In genomic region chr5:143412656-143413342, GRCh38 we compare ENCODE assay signal across 15 cellular contexts. TPM values are rescaled to one million over a fixed set of nuclear protein-coding genes. Genes with fewer than 3 reads are reported as not detected.
A peak's percentile ranks its signal among the peaks of the same experiment; 100 is the strongest.
DNase-seq lines count a peak whose midpoint lies in the region; ATAC-seq and TF ChIP-seq lines count a peak whose summit lies in the region.
"Had no signal": no experiment of that assay in that cellular context is flagged by ENCODE, and none has a peak within 500 bp of the region (broad histone marks: within the 10 kb centered on the region; RNA-seq: fewer than 3 reads in every experiment).

No MANE protein-coding gene starts in this region.

- TF ChIP-seq EP300 in esophagus muscularis mucosa (IDR thresholded peaks at IDR 0.05), result no peak

- intact Hi-C loops in HCT116 (cut with micrococcal nuclease) (loop anchor here (10.0 kb wide), 1 partner anchor 398 kb away; no protein-coding TSS in a partner anchor), esophagus muscularis mucosa (cut with DNase I) (no loop called here)

- no peaks in the 10 kb centered on the region for H3F3A ChIP-seq in smooth muscle cell (ENCODE audit: low read depth)

- no peak for TF ChIP-seq POLR2A in HCT116 (IDR thresholded peaks at IDR 0.05; ENCODE audit: borderline replicate concordance, extremely low read depth, insufficient read depth, insufficient read length)
- no peak for TF ChIP-seq POLR2A in esophagus muscularis mucosa (IDR thresholded peaks at IDR 0.05; ENCODE audit: low read depth)

- WGBS in smooth muscle cell (ENCODE audit: low lambda C conversion rate), result 67% methylated on average over 2 of the region's 2 CpGs
- 87% methylated on average over 2 of the region's 2 CpGs for WGBS in esophagus muscularis mucosa

- RAD21 ChIA-PET in HCT116 (lab: Charles Lee; ENCODE audit: low non-redundant PET in 1 of 2, low total read pairs in 2 of 2, uncharacterized antibody in 2 of 2, unreplicated experiment in 2 of 2), result no interaction called here

- peak; percentile 52 for DNase-seq in EL
- DNase-seq in HCT116 (ENCODE audit: low read depth, low spot score), result no peak
- no peak for DNase-seq in T-helper 2 cell treated with Interferon-gamma antibody and Interleukin-4, amounts not matched to agents 5 μg/mL and 100 μg/mL, for 36 hours (ENCODE audit: low spot score)
- DNase-seq in smooth muscle cell (lab: John Stamatoyannopoulos, UW; ENCODE audit: unreplicated experiment), result no peak
- DNase-seq in HEK293T (ENCODE audit: extremely low spot score), result no peak
- DNase-seq in activated CD4-positive, alpha-beta T cell treated with anti-CD3 and anti-CD28 coated beads for 4 hours, result no peak
- DNase-seq in esophagus muscularis mucosa (ENCODE audit: extremely low spot score), result no peak
- DNase-seq: NCI-H1417 treated with DMSO at 0.1 percent for 48 hours, NCI-H2081, NCI-H226, NCI-H526 had no signal

- peaks cover 2% of the 10 kb centered on the region for H3K36me3 Mint-ChIP-seq in T-helper 2 cell treated with Interferon-gamma antibody and Interleukin-4, amounts not matched to agents 5 μg/mL and 100 μg/mL, for 36 hours (ENCODE audit: low read depth)

- no peak overlapping the region for H3K4me3 Mint-ChIP-seq in T-helper 2 cell treated with Interferon-gamma antibody and Interleukin-4, amounts not matched to agents 5 μg/mL and 100 μg/mL, for 36 hours
- H3K4me3 Mint-ChIP-seq: T-helper 1 cell treated with Interleukin-12 subunit alpha and Interleukin-12 subunit beta and Interleukin-4 antibody, amounts not matched to agents 30 μg/mL and 1 μg/mL, for 36 hours had no signal

- POLR2A ChIA-PET in HCT116 (lab: Charles Lee), result interaction anchor here (1.4 kb wide), 1 partner anchor 9 kb away, joined by 8 read pairs; the partner anchor contains the start of gene NR3C1
- POLR2A ChIA-PET in HEK293T (lab: Yijun Ruan, JAX), result no interaction called here

- H3K4me2 ChIP-seq in HCT116 (ENCODE audit: low read length) (no peak overlapping the region), smooth muscle cell (peak overlapping the region; percentile 43)
- H3K4me2 ChIP-seq: BLaER1 had no signal

- CTCF ChIA-PET in HCT116 (lab: Charles Lee), result interaction anchor here (1.0 to 1.5 kb wide), 3 partner anchors 12 to 416 kb away, joined by 3 to 5 read pairs (median 3); no protein-coding TSS in a partner anchor
- CTCF ChIA-PET in HEK293T (lab: Yijun Ruan, JAX), result no interaction called here

- H3K27me3 Mint-ChIP-seq in T-helper 2 cell treated with Interferon-gamma antibody and Interleukin-4, amounts not matched to agents 5 μg/mL and 100 μg/mL, for 36 hours (ENCODE audit: low read depth), result no peaks in the 10 kb centered on the region

- H3K9me2 ChIP-seq in HCT116 (ENCODE audit: insufficient read depth), result no peaks in the 10 kb centered on the region

- TF ChIP-seq CTCF in HCT116 (IDR thresholded peaks at IDR 0.05 in 2 of 3, conservative IDR thresholded peaks at IDR 0.05 in 1 of 3; ENCODE audit: borderline replicate concordance in 1 of 3, insufficient read depth in 1 of 3, low read depth in 2 of 3, low read length in 2 of 3) (no peak), smooth muscle cell (IDR thresholded peaks at IDR 0.05; ENCODE audit: borderline replicate concordance, insufficient read depth, poor library complexity, severe bottlenecking) (no peak), esophagus muscularis mucosa (IDR thresholded peaks at IDR 0.05) (no peak)

- no peaks in the 10 kb centered on the region for H3K9me3 Mint-ChIP-seq in T-helper 2 cell treated with Interferon-gamma antibody and Interleukin-4, amounts not matched to agents 5 μg/mL and 100 μg/mL, for 36 hours
- H3K9me3 Mint-ChIP-seq: T-helper 1 cell treated with Interleukin-12 subunit alpha and Interleukin-12 subunit beta and Interleukin-4 antibody, amounts not matched to agents 30 μg/mL and 1 μg/mL, for 36 hours had no signal

- no peaks in the 10 kb centered on the region for H3K36me3 ChIP-seq in HCT116 (ENCODE audit: control insufficient read depth in 1 of 2, insufficient read depth in 2 of 2, low read length in 2 of 2)
- H3K36me3 ChIP-seq in smooth muscle cell (ENCODE audit: low read depth), result no peaks in the 10 kb centered on the region
- no peaks in the 10 kb centered on the region for H3K36me3 ChIP-seq in esophagus muscularis mucosa
- H3K36me3 ChIP-seq: BLaER1 had no signal

- H3K4me3 ChIP-seq in HCT116 (replicated peaks in 1 of 2; ENCODE audit: low read depth in 1 of 2, low read length in 2 of 2), result no peak overlapping the region
- H3K4me3 ChIP-seq in smooth muscle cell, result no peak overlapping the region
- H3K4me3 ChIP-seq in esophagus muscularis mucosa, result no peak overlapping the region
- H3K4me3 ChIP-seq: BLaER1, K562 had no signal

- no peak for TF ChIP-seq RAD21 in HCT116 (IDR thresholded peaks at IDR 0.05; ENCODE audit: low read depth)

- ATAC-seq in HCT116, result no peak
- ATAC-seq: K562 had no signal

- H3K4me1 Mint-ChIP-seq in T-helper 2 cell treated with Interferon-gamma antibody and Interleukin-4, amounts not matched to agents 5 μg/mL and 100 μg/mL, for 36 hours (ENCODE audit: low read depth), result peaks cover 21% of the 10 kb centered on the region

- peak overlapping the region; percentile 22 for H3K27ac Mint-ChIP-seq in T-helper 2 cell treated with Interferon-gamma antibody and Interleukin-4, amounts not matched to agents 5 μg/mL and 100 μg/mL, for 36 hours
- H3K27ac Mint-ChIP-seq: T-helper 1 cell treated with Interleukin-12 subunit alpha and Interleukin-12 subunit beta and Interleukin-4 antibody, amounts not matched to agents 30 μg/mL and 1 μg/mL, for 36 hours had no signal

- no TSS peak for BruUV-seq in HCT116 (replicated peaks; lab: Mats Ljungman, UMichigan)

- H3K27me3 ChIP-seq in HCT116 (ENCODE audit: insufficient read depth, low read length) (no peaks in the 10 kb centered on the region), smooth muscle cell (ENCODE audit: low read depth) (no peaks in the 10 kb centered on the region), esophagus muscularis mucosa (no peaks in the 10 kb centered on the region)
- H3K27me3 ChIP-seq: BLaER1 had no signal

- no peak overlapping the region for H3K27ac ChIP-seq in HCT116 (ENCODE audit: low read depth, low read length)
- H3K27ac ChIP-seq in smooth muscle cell (ENCODE audit: low read depth), result no peak overlapping the region
- H3K27ac ChIP-seq in esophagus muscularis mucosa (replicated peaks in 1 of 4), result no peak overlapping the region
- H3K27ac ChIP-seq: BLaER1, HL-60 had no signal

- H3K9ac ChIP-seq in HCT116 (ENCODE audit: low read length) (no peak overlapping the region), smooth muscle cell (ENCODE audit: low read depth) (no peak overlapping the region)
- H3K9ac ChIP-seq: BLaER1 had no signal

- H4K20me1 ChIP-seq in HCT116 (ENCODE audit: insufficient read depth) (no peaks in the 10 kb centered on the region), smooth muscle cell (ENCODE audit: low read depth) (no peaks in the 10 kb centered on the region)
- H4K20me1 ChIP-seq: BLaER1 had no signal

- H3K9me3 ChIP-seq in HCT116 (ENCODE audit: control insufficient read depth in 1 of 2, insufficient read depth in 1 of 2, low read depth in 1 of 2, low read length in 2 of 2) (no peaks in the 10 kb centered on the region), smooth muscle cell (replicated peaks; ENCODE audit: low read depth) (no peaks in the 10 kb centered on the region), esophagus muscularis mucosa (no peaks in the 10 kb centered on the region)
- H3K9me3 ChIP-seq: BLaER1 had no signal

- no peaks in the 10 kb centered on the region for H3K79me2 ChIP-seq in HCT116 (ENCODE audit: insufficient read depth, low read length)
- no peaks in the 10 kb centered on the region for H3K79me2 ChIP-seq in smooth muscle cell (ENCODE audit: low read depth)

- H3K4me1 ChIP-seq in HCT116 (ENCODE audit: control insufficient read depth in 1 of 2, insufficient read depth in 2 of 2, low read length in 2 of 2) (no peaks in the 10 kb centered on the region; a peak in 1 of 4 replicates), smooth muscle cell (ENCODE audit: low read depth) (no peaks in the 10 kb centered on the region), esophagus muscularis mucosa (peaks cover 0 to 5% (median 2%) of the 10 kb centered on the region in 4 donors)
- H3K4me1 ChIP-seq: BLaER1 had no signal

- peak overlapping the region; percentile 27 for H2AFZ ChIP-seq in HCT116 (ENCODE audit: low read depth, low read length, poor library complexity, severe bottlenecking)
- H2AFZ ChIP-seq in smooth muscle cell (ENCODE audit: low read depth), result peak overlapping the region; percentile 30

TF ChIP-seq in HCT116, 20 proteins besides CTCF, POLR2A, EP300 and RAD21 (continues in another document):
- TF ChIP-seq TCF7L2 (IDR thresholded peaks at IDR 0.05; ENCODE audit: borderline replicate concordance, extremely low read depth, insufficient read depth, insufficient read length) (no peak), EGR1 (IDR thresholded peaks at IDR 0.05; ENCODE audit: low read depth) (no peak)

TF ChIP-seq in HEK293T, 16 proteins besides CTCF, POLR2A, EP300 and RAD21:
- TF ChIP-seq TARDBP (IDR thresholded peaks at IDR 0.05), result no peak
- no peak for TF ChIP-seq PKNOX1 (IDR thresholded peaks at IDR 0.05)
- no peak for TF ChIP-seq L3MBTL2 (conservative IDR thresholded peaks at IDR 0.05)
- TF ChIP-seq ZNF384 (IDR thresholded peaks at IDR 0.05), result no peak
- no peak for TF ChIP-seq LEF1 (IDR thresholded peaks at IDR 0.05; ENCODE audit: borderline replicate concordance)
- no peak for TF ChIP-seq BHLHE40 (IDR thresholded peaks at IDR 0.05; ENCODE audit: borderline replicate concordance)
- TF ChIP-seq FOXM1 (IDR thresholded peaks at IDR 0.05; ENCODE audit: borderline replicate concordance), result no peak
- TF ChIP-seq SUZ12 (IDR thresholded peaks at IDR 0.05), result no peak
- no peak for TF ChIP-seq NFRKB (IDR thresholded peaks at IDR 0.05)

RNA-seq across cellular contexts. Expression of gene NR3C1, which starts 9.3 kb away (rescaled TPM):
- total RNA-seq in HCT116 (2021; ENCODE audit: unreplicated experiment) (16.0 TPM), smooth muscle cell (101 and 103 TPM in 2 replicates), esophagus muscularis mucosa (10 to 100 TPM; 79.2 to 92.3 (median 89.3) TPM)
- polyA plus RNA-seq in HCT116 (2012), result 2.6 and 3.7 TPM in 2 replicates
- 48.1 and 76.5 TPM in 2 replicates for polyA plus RNA-seq in smooth muscle cell
